Comparison of ENCODE assay signal across 2 cellular contexts in the genomic region with DNA sequence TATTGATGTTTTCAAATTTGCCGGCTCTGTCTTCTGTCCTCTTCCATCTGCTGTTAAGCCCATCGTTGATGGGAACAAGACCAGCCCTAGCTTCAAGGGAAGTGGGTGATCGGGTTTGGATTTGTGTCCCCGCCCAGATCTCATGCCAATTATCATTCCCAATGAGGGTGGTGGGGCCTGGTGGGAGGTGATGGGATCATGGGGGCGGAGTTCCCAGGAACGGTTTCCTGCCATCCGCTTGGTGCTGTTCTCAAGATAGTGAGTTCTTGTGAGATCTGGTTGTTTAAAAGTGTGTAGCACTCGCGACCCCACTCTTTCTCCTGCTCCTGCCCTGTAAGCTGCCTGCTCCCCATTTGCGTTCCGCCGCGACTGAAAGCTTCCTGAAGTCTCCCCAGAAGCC.
TF ChIP-seq lines count a peak whose summit lies in the region.

No MANE protein-coding gene starts in this region.

TF ChIP-seq in GM23338, 12 proteins besides CTCF, POLR2A, EP300 and RAD21:
- TF ChIP-seq, protein P1, sequence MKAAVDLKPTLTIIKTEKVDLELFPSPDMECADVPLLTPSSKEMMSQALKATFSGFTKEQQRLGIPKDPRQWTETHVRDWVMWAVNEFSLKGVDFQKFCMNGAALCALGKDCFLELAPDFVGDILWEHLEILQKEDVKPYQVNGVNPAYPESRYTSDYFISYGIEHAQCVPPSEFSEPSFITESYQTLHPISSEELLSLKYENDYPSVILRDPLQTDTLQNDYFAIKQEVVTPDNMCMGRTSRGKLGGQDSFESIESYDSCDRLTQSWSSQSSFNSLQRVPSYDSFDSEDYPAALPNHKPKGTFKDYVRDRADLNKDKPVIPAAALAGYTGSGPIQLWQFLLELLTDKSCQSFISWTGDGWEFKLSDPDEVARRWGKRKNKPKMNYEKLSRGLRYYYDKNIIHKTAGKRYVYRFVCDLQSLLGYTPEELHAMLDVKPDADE (IDR thresholded peaks at IDR 0.05), result no peak
- no peak for TF ChIP-seq ZNF114 (CRISPR knock-in tag; IDR thresholded peaks at IDR 0.05)
- no peak for TF ChIP-seq CREB1 (CRISPR knock-in tag; IDR thresholded peaks at IDR 0.05; ENCODE audit: low read depth)
- no peak for TF ChIP-seq STAT1 (IDR thresholded peaks at IDR 0.05; ENCODE audit: unreplicated experiment)
- TF ChIP-seq JUNB (IDR thresholded peaks at IDR 0.05; ENCODE audit: unreplicated experiment), result no peak
- TF ChIP-seq, protein P2, sequence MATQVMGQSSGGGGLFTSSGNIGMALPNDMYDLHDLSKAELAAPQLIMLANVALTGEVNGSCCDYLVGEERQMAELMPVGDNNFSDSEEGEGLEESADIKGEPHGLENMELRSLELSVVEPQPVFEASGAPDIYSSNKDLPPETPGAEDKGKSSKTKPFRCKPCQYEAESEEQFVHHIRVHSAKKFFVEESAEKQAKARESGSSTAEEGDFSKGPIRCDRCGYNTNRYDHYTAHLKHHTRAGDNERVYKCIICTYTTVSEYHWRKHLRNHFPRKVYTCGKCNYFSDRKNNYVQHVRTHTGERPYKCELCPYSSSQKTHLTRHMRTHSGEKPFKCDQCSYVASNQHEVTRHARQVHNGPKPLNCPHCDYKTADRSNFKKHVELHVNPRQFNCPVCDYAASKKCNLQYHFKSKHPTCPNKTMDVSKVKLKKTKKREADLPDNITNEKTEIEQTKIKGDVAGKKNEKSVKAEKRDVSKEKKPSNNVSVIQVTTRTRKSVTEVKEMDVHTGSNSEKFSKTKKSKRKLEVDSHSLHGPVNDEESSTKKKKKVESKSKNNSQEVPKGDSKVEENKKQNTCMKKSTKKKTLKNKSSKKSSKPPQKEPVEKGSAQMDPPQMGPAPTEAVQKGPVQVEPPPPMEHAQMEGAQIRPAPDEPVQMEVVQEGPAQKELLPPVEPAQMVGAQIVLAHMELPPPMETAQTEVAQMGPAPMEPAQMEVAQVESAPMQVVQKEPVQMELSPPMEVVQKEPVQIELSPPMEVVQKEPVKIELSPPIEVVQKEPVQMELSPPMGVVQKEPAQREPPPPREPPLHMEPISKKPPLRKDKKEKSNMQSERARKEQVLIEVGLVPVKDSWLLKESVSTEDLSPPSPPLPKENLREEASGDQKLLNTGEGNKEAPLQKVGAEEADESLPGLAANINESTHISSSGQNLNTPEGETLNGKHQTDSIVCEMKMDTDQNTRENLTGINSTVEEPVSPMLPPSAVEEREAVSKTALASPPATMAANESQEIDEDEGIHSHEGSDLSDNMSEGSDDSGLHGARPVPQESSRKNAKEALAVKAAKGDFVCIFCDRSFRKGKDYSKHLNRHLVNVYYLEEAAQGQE (IDR thresholded peaks at IDR 0.05; ENCODE audit: unreplicated experiment), result no peak
- TF ChIP-seq NANOG (IDR thresholded peaks at IDR 0.05; ENCODE audit: borderline replicate concordance), result no peak
- no peak for TF ChIP-seq EZH2 (IDR thresholded peaks at IDR 0.05; ENCODE audit: low read depth, unreplicated experiment)
- TF ChIP-seq POLR2AphosphoS5 (IDR thresholded peaks at IDR 0.05; ENCODE audit: low read depth), result no peak
- TF ChIP-seq, protein P3, sequence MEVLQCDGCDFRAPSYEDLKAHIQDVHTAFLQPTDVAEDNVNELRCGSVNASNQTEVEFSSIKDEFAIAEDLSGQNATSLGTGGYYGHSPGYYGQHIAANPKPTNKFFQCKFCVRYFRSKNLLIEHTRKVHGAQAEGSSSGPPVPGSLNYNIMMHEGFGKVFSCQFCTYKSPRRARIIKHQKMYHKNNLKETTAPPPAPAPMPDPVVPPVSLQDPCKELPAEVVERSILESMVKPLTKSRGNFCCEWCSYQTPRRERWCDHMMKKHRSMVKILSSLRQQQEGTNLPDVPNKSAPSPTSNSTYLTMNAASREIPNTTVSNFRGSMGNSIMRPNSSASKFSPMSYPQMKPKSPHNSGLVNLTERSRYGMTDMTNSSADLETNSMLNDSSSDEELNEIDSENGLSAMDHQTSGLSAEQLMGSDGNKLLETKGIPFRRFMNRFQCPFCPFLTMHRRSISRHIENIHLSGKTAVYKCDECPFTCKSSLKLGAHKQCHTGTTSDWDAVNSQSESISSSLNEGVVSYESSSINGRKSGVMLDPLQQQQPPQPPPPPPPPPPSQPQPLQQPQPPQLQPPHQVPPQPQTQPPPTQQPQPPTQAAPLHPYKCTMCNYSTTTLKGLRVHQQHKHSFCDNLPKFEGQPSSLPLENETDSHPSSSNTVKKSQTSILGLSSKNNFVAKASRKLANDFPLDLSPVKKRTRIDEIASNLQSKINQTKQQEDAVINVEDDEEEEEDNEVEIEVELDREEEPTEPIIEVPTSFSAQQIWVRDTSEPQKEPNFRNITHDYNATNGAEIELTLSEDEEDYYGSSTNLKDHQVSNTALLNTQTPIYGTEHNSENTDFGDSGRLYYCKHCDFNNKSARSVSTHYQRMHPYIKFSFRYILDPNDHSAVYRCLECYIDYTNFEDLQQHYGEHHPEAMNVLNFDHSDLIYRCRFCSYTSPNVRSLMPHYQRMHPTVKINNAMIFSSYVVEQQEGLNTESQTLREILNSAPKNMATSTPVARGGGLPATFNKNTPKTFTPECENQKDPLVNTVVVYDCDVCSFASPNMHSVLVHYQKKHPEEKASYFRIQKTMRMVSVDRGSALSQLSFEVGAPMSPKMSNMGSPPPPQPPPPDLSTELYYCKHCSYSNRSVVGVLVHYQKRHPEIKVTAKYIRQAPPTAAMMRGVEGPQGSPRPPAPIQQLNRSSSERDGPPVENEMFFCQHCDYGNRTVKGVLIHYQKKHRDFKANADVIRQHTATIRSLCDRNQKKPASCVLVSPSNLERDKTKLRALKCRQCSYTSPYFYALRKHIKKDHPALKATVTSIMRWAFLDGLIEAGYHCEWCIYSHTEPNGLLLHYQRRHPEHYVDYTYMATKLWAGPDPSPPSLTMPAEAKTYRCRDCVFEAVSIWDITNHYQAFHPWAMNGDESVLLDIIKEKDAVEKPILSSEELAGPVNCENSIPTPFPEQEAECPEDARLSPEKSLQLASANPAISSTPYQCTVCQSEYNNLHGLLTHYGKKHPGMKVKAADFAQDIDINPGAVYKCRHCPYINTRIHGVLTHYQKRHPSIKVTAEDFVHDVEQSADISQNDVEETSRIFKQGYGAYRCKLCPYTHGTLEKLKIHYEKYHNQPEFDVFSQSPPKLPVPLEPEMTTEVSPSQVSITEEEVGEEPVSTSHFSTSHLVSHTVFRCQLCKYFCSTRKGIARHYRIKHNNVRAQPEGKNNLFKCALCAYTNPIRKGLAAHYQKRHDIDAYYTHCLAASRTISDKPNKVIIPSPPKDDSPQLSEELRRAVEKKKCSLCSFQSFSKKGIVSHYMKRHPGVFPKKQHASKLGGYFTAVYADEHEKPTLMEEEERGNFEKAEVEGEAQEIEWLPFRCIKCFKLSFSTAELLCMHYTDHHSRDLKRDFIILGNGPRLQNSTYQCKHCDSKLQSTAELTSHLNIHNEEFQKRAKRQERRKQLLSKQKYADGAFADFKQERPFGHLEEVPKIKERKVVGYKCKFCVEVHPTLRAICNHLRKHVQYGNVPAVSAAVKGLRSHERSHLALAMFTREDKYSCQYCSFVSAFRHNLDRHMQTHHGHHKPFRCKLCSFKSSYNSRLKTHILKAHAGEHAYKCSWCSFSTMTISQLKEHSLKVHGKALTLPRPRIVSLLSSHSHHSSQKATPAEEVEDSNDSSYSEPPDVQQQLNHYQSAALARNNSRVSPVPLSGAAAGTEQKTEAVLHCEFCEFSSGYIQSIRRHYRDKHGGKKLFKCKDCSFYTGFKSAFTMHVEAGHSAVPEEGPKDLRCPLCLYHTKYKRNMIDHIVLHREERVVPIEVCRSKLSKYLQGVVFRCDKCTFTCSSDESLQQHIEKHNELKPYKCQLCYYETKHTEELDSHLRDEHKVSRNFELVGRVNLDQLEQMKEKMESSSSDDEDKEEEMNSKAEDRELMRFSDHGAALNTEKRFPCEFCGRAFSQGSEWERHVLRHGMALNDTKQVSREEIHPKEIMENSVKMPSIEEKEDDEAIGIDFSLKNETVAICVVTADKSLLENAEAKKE (CRISPR knock-in tag; IDR thresholded peaks at IDR 0.05), result no peak
TF ChIP-seq in GM23338: peak in this region for 0.

TF ChIP-seq in WTC11, 78 proteins besides CTCF, POLR2A, EP300 and RAD21 (continued from another document and continues in another):
- TF ChIP-seq, protein P4, sequence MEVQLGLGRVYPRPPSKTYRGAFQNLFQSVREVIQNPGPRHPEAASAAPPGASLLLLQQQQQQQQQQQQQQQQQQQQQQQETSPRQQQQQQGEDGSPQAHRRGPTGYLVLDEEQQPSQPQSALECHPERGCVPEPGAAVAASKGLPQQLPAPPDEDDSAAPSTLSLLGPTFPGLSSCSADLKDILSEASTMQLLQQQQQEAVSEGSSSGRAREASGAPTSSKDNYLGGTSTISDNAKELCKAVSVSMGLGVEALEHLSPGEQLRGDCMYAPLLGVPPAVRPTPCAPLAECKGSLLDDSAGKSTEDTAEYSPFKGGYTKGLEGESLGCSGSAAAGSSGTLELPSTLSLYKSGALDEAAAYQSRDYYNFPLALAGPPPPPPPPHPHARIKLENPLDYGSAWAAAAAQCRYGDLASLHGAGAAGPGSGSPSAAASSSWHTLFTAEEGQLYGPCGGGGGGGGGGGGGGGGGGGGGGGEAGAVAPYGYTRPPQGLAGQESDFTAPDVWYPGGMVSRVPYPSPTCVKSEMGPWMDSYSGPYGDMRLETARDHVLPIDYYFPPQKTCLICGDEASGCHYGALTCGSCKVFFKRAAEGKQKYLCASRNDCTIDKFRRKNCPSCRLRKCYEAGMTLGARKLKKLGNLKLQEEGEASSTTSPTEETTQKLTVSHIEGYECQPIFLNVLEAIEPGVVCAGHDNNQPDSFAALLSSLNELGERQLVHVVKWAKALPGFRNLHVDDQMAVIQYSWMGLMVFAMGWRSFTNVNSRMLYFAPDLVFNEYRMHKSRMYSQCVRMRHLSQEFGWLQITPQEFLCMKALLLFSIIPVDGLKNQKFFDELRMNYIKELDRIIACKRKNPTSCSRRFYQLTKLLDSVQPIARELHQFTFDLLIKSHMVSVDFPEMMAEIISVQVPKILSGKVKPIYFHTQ (CRISPR knock-in tag; IDR thresholded peaks at IDR 0.05), result no peak
- TF ChIP-seq PREB (CRISPR knock-in tag; IDR thresholded peaks at IDR 0.05; ENCODE audit: borderline replicate concordance) (no peak), MYBL2 (CRISPR knock-in tag; IDR thresholded peaks at IDR 0.05) (no peak), ZNF671 (CRISPR knock-in tag; IDR thresholded peaks at IDR 0.05) (no peak), MAX (CRISPR knock-in tag; IDR thresholded peaks at IDR 0.05) (no peak), GTF2I (CRISPR knock-in tag; conservative IDR thresholded peaks at IDR 0.05) (no peak)
- TF ChIP-seq, protein P5, sequence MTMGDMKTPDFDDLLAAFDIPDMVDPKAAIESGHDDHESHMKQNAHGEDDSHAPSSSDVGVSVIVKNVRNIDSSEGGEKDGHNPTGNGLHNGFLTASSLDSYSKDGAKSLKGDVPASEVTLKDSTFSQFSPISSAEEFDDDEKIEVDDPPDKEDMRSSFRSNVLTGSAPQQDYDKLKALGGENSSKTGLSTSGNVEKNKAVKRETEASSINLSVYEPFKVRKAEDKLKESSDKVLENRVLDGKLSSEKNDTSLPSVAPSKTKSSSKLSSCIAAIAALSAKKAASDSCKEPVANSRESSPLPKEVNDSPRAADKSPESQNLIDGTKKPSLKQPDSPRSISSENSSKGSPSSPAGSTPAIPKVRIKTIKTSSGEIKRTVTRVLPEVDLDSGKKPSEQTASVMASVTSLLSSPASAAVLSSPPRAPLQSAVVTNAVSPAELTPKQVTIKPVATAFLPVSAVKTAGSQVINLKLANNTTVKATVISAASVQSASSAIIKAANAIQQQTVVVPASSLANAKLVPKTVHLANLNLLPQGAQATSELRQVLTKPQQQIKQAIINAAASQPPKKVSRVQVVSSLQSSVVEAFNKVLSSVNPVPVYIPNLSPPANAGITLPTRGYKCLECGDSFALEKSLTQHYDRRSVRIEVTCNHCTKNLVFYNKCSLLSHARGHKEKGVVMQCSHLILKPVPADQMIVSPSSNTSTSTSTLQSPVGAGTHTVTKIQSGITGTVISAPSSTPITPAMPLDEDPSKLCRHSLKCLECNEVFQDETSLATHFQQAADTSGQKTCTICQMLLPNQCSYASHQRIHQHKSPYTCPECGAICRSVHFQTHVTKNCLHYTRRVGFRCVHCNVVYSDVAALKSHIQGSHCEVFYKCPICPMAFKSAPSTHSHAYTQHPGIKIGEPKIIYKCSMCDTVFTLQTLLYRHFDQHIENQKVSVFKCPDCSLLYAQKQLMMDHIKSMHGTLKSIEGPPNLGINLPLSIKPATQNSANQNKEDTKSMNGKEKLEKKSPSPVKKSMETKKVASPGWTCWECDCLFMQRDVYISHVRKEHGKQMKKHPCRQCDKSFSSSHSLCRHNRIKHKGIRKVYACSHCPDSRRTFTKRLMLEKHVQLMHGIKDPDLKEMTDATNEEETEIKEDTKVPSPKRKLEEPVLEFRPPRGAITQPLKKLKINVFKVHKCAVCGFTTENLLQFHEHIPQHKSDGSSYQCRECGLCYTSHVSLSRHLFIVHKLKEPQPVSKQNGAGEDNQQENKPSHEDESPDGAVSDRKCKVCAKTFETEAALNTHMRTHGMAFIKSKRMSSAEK (CRISPR knock-in tag; IDR thresholded peaks at IDR 0.05; ENCODE audit: borderline replicate concordance), result no peak
- TF ChIP-seq, protein P6, sequence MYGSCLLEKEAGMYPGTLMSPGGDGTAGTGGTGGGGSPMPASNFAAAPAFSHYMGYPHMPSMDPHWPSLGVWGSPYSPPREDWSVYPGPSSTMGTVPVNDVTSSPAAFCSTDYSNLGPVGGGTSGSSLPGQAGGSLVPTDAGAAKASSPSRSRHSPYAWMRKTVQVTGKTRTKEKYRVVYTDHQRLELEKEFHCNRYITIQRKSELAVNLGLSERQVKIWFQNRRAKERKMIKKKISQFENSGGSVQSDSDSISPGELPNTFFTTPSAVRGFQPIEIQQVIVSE (CRISPR knock-in tag; IDR thresholded peaks at IDR 0.05; ENCODE audit: borderline replicate concordance), result no peak
- TF ChIP-seq, protein P7, sequence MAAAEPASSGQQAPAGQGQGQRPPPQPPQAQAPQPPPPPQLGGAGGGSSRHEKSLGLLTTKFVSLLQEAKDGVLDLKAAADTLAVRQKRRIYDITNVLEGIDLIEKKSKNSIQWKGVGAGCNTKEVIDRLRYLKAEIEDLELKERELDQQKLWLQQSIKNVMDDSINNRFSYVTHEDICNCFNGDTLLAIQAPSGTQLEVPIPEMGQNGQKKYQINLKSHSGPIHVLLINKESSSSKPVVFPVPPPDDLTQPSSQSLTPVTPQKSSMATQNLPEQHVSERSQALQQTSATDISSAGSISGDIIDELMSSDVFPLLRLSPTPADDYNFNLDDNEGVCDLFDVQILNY (CRISPR knock-in tag; IDR thresholded peaks at IDR 0.05), result no peak
